Comparison of ENCODE assay signal across 8 cellular contexts in genomic region chr12:103505371-103506236, GRCh38. TPM values are rescaled to one million over a fixed set of nuclear protein-coding genes. Genes with fewer than 3 reads are reported as not detected.
DNase-seq lines count a peak whose midpoint lies in the region; ATAC-seq and TF ChIP-seq lines count a peak whose summit lies in the region.

No MANE protein-coding gene starts in this region.

- H3K79me1 ChIP-seq in mesendoderm (ENCODE audit: low read length) = no peaks in the 10 kb centered on the region

- H3K4ac ChIP-seq in mesendoderm (ENCODE audit: low read depth, low read length) = no peak overlapping the region

- no peak overlapping the region for H2BK5ac ChIP-seq in mesendoderm (ENCODE audit: low read length)

- no peaks in the 10 kb centered on the region for H3K4me1 ChIP-seq in SK-N-SH (ENCODE audit: control insufficient read depth in 1 of 2, insufficient read depth in 2 of 2, low read depth in 1 of 2, low read length in 1 of 2)
- H3K4me1 ChIP-seq in mesendoderm (ENCODE audit: control insufficient read depth, low read depth, low read length) = no peaks in the 10 kb centered on the region

- H3K79me2 ChIP-seq in SK-N-SH (ENCODE audit: insufficient read depth) (no peaks in the 10 kb centered on the region), mesendoderm (ENCODE audit: control insufficient read depth, insufficient read depth, low read length) (no peaks in the 10 kb centered on the region)

- no peaks in the 10 kb centered on the region for H3K9me2 ChIP-seq in SK-N-SH

- H2AFZ ChIP-seq in SK-N-SH (ENCODE audit: low read depth) = no peak overlapping the region

- CTCF ChIA-PET in SK-N-SH (lab: Yijun Ruan, JAX) = interaction anchor here (1.4 to 4.7 kb wide), 2 partner anchors 18 to 43 kb away, joined by 3 to 22 read pairs; no protein-coding TSS in a partner anchor

- no peak overlapping the region for H3K9ac ChIP-seq in SK-N-SH
- H3K9ac ChIP-seq in mesendoderm (ENCODE audit: low read length) = no peak overlapping the region

- peak; percentile 80 for DNase-seq in GM06990 (ENCODE audit: extremely low read depth, insufficient read length)
- peak; percentile 29 for DNase-seq in activated naive CD8-positive, alpha-beta T cell treated with anti-CD3 and anti-CD28 coated beads, Interleukin-2, amount 50 U/mL, for 16 hours (ENCODE audit: low read depth, low spot score)
- DNase-seq in AML-193 (lab: John Stamatoyannopoulos, UW) = no peak
- no peak for DNase-seq in SK-N-SH
- DNase-seq in DMS153 (lab: John Stamatoyannopoulos, UW) = no peak
- DNase-seq in mesendoderm = no peak

- no peak for TF ChIP-seq EP300 in SK-N-SH (IDR thresholded peaks at IDR 0.05; ENCODE audit: borderline replicate concordance in 1 of 2, low read depth in 1 of 2, low read length in 1 of 2)

- H3K27ac ChIP-seq in SK-N-SH (ENCODE audit: low read depth in 2 of 2, low read length in 1 of 2) = no peak overlapping the region
- H3K27ac ChIP-seq in mesendoderm (ENCODE audit: low read depth, low read length) = no peak overlapping the region

- no peak overlapping the region for H3K4me2 ChIP-seq in SK-N-SH
- H3K4me2 ChIP-seq in mesendoderm (ENCODE audit: low read length) = no peak overlapping the region

- ATAC-seq in GM19438 (IDR thresholded peaks at IDR 0.05; ENCODE audit: low read depth, unreplicated experiment) (peak; percentile 91), HG03342 (IDR thresholded peaks at IDR 0.05; ENCODE audit: unreplicated experiment) (peak; percentile 94)

- no peak overlapping the region for H4K5ac ChIP-seq in mesendoderm (ENCODE audit: low read length)

- POLR2A ChIA-PET in SK-N-SH (lab: Yijun Ruan, JAX) = no interaction called here

- no peaks in the 10 kb centered on the region for H3K9me3 ChIP-seq in SK-N-SH

- no peak overlapping the region for H2BK15ac ChIP-seq in mesendoderm (replicated peaks; ENCODE audit: low read depth)

- TF ChIP-seq CTCF in GM06990 (IDR thresholded peaks at IDR 0.05; ENCODE audit: insufficient read depth, low read length, poor library complexity, severe bottlenecking) (no peak), SK-N-SH (IDR thresholded peaks at IDR 0.05) (no peak)

- no peak overlapping the region for H2BK120ac ChIP-seq in mesendoderm (ENCODE audit: low read depth, low read length)

- no peak overlapping the region for H3K4me3 ChIP-seq in GM06990 (replicated peaks; ENCODE audit: low read depth, low read length)
- no peak overlapping the region for H3K4me3 ChIP-seq in SK-N-SH (ENCODE audit: low read depth in 2 of 2, low read length in 1 of 2)
- H3K4me3 ChIP-seq in mesendoderm (ENCODE audit: low read length) = no peak overlapping the region

- TF ChIP-seq RAD21 in SK-N-SH (IDR thresholded peaks at IDR 0.05; ENCODE audit: low read length) = no peak

- H3K56ac ChIP-seq in mesendoderm (ENCODE audit: low read length) = no peak overlapping the region

- no peak overlapping the region for H2AK5ac ChIP-seq in mesendoderm (ENCODE audit: low read length)

- H3K23ac ChIP-seq in mesendoderm (ENCODE audit: low read length) = no peak overlapping the region

- no peaks in the 10 kb centered on the region for H4K20me1 ChIP-seq in SK-N-SH (ENCODE audit: insufficient read depth)

- H3K36me3 ChIP-seq in GM06990 (ENCODE audit: control insufficient read depth, insufficient read depth, low read length) (no peaks in the 10 kb centered on the region), SK-N-SH (replicated peaks in 1 of 2; ENCODE audit: control insufficient read depth in 1 of 2, insufficient read depth in 2 of 2, low read length in 1 of 2) (no peaks in the 10 kb centered on the region), mesendoderm (ENCODE audit: control insufficient read depth, insufficient read depth, low read length) (no peaks in the 10 kb centered on the region)

- H4K8ac ChIP-seq in mesendoderm (ENCODE audit: low read depth, low read length) = no peak overlapping the region

- H3K27me3 ChIP-seq in GM06990 (replicated peaks; ENCODE audit: control insufficient read depth, insufficient read depth, low read length) = no peaks in the 10 kb centered on the region
- no peaks in the 10 kb centered on the region for H3K27me3 ChIP-seq in SK-N-SH (ENCODE audit: insufficient read depth)
- H3K27me3 ChIP-seq in mesendoderm (ENCODE audit: insufficient read depth, low read length, poor library complexity) = no peaks in the 10 kb centered on the region

- no peak overlapping the region for H3K18ac ChIP-seq in mesendoderm (ENCODE audit: low read length)

- 46% methylated on average over 9 of the region's 9 CpGs for WGBS in SK-N-SH (ENCODE audit: low lambda C conversion rate)
- no CpG with 5 or more reads among the region's 9 CpGs for WGBS in mesendoderm (ENCODE audit: extremely low coverage, insufficient coverage, low lambda C conversion rate)

- H3F3A ChIP-seq in SK-N-SH (replicated peaks; ENCODE audit: insufficient read depth) = no peaks in the 10 kb centered on the region

TF ChIP-seq in SK-N-SH, 30 proteins besides CTCF, POLR2A, EP300 and RAD21 (continues in another document):
- no peak for TF ChIP-seq GATA2 (CRISPR knock-in tag; IDR thresholded peaks at IDR 0.05)
- TF ChIP-seq USF1 (IDR thresholded peaks at IDR 0.05; ENCODE audit: borderline replicate concordance, low read depth) = no peak
- TF ChIP-seq SIN3A (IDR thresholded peaks at IDR 0.05; ENCODE audit: borderline replicate concordance, low read depth, low read length) = no peak
- TF ChIP-seq FOSL2 (IDR thresholded peaks at IDR 0.05; ENCODE audit: borderline replicate concordance, low read depth) = no peak
- no peak for TF ChIP-seq IRF3 (IDR thresholded peaks at IDR 0.05; ENCODE audit: low read depth, low read length)
- TF ChIP-seq EZH2phosphoT487 (IDR thresholded peaks at IDR 0.05; ENCODE audit: borderline replicate concordance, low read depth) = no peak
- TF ChIP-seq TAF1 (IDR thresholded peaks at IDR 0.05; ENCODE audit: borderline replicate concordance, low read depth, low read length) = no peak
- TF ChIP-seq JUND (IDR thresholded peaks at IDR 0.05) = no peak
- TF ChIP-seq RCOR1 (IDR thresholded peaks at IDR 0.05; ENCODE audit: low read length) = no peak
- TF ChIP-seq MXI1 (IDR thresholded peaks at IDR 0.05; ENCODE audit: low read depth, low read length) = no peak
- no peak for TF ChIP-seq FOXJ3 (CRISPR knock-in tag; IDR thresholded peaks at IDR 0.05)
- TF ChIP-seq SMC3 (IDR thresholded peaks at IDR 0.05; ENCODE audit: low read depth, low read length) = no peak
- TF ChIP-seq RXRA (IDR thresholded peaks at IDR 0.05; ENCODE audit: borderline replicate concordance, low read depth) = no peak
- TF ChIP-seq, protein P1, sequence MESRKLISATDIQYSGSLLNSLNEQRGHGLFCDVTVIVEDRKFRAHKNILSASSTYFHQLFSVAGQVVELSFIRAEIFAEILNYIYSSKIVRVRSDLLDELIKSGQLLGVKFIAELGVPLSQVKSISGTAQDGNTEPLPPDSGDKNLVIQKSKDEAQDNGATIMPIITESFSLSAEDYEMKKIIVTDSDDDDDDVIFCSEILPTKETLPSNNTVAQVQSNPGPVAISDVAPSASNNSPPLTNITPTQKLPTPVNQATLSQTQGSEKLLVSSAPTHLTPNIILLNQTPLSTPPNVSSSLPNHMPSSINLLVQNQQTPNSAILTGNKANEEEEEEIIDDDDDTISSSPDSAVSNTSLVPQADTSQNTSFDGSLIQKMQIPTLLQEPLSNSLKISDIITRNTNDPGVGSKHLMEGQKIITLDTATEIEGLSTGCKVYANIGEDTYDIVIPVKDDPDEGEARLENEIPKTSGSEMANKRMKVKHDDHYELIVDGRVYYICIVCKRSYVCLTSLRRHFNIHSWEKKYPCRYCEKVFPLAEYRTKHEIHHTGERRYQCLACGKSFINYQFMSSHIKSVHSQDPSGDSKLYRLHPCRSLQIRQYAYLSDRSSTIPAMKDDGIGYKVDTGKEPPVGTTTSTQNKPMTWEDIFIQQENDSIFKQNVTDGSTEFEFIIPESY (IDR thresholded peaks at IDR 0.05; ENCODE audit: borderline replicate concordance, low read depth) = no peak
- TF ChIP-seq, protein P2, sequence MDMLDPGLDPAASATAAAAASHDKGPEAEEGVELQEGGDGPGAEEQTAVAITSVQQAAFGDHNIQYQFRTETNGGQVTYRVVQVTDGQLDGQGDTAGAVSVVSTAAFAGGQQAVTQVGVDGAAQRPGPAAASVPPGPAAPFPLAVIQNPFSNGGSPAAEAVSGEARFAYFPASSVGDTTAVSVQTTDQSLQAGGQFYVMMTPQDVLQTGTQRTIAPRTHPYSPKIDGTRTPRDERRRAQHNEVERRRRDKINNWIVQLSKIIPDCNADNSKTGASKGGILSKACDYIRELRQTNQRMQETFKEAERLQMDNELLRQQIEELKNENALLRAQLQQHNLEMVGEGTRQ (IDR thresholded peaks at IDR 0.05; ENCODE audit: borderline replicate concordance, low read depth, low read length) = no peak
- TF ChIP-seq PBX3 (IDR thresholded peaks at IDR 0.05) = no peak

RNA-seq across cellular contexts. Expression of gene C12orf42, which starts 9.8 kb away (rescaled TPM):
- not detected in 2 replicates for polyA plus RNA-seq in SK-N-SH (2012; rRNA removed)
- polyA plus RNA-seq in SK-N-SH (2012; cell fraction: cytosol; rRNA removed) = not detected in 2 replicates
- not detected in 2 replicates for polyA plus RNA-seq in SK-N-SH (2012; cell fraction: nucleus; rRNA removed)
- polyA plus RNA-seq in mesendoderm (2013, experiment 1 of 2) = not detected
- polyA plus RNA-seq in mesendoderm (2013, experiment 2 of 2) = 0.04 TPM

Comparison
In these comparisons a context has a peak if more than half of its experiments do, and no peak if none do; other contexts are left out.
1. DNase-seq: peak in GM06990 (single experiment) and activated naive CD8-positive, alpha-beta T cell treated with anti-CD3 and anti-CD28 coated beads, Interleukin-2, amount 50 U/mL, for 16 hours (single experiment); none in AML-193 (0 of 2), SK-N-SH (single experiment), DMS153 (single experiment) and mesendoderm (single experiment).